In the genomic region with DNA sequence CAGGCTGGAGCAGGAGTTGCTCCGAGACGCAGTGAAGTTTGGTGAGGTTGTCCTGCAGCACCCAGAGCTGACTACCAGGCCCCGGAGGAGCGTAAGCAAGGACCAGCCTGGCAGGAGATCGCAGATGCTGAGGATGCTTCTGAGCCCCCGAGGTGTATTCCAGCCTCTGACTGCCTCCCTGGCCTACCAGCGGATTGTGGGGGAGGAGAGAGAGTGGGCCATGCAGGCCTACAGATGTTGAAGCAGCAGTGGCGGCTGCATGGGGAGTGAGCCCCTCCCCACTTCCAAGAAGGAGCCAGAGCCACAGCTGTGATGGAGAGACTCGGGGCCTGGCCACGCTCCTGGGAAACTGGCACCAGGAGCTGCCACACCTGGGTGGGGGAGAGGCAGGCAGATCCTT, we compare ENCODE assay signal across 1 cellular context.
TF ChIP-seq lines count a peak whose summit lies in the region.

No MANE protein-coding gene starts in this region.

TF ChIP-seq in K562, 482 proteins besides CTCF, POLR2A, EP300 and RAD21 (continued from another document):
- TF ChIP-seq, protein P1, sequence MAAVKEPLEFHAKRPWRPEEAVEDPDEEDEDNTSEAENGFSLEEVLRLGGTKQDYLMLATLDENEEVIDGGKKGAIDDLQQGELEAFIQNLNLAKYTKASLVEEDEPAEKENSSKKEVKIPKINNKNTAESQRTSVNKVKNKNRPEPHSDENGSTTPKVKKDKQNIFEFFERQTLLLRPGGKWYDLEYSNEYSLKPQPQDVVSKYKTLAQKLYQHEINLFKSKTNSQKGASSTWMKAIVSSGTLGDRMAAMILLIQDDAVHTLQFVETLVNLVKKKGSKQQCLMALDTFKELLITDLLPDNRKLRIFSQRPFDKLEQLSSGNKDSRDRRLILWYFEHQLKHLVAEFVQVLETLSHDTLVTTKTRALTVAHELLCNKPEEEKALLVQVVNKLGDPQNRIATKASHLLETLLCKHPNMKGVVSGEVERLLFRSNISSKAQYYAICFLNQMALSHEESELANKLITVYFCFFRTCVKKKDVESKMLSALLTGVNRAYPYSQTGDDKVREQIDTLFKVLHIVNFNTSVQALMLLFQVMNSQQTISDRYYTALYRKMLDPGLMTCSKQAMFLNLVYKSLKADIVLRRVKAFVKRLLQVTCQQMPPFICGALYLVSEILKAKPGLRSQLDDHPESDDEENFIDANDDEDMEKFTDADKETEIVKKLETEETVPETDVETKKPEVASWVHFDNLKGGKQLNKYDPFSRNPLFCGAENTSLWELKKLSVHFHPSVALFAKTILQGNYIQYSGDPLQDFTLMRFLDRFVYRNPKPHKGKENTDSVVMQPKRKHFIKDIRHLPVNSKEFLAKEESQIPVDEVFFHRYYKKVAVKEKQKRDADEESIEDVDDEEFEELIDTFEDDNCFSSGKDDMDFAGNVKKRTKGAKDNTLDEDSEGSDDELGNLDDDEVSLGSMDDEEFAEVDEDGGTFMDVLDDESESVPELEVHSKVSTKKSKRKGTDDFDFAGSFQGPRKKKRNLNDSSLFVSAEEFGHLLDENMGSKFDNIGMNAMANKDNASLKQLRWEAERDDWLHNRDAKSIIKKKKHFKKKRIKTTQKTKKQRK (IDR thresholded peaks at IDR 0.05; ENCODE audit: borderline replicate concordance, low read depth, low read length), result no peak
